In the genomic region with DNA sequence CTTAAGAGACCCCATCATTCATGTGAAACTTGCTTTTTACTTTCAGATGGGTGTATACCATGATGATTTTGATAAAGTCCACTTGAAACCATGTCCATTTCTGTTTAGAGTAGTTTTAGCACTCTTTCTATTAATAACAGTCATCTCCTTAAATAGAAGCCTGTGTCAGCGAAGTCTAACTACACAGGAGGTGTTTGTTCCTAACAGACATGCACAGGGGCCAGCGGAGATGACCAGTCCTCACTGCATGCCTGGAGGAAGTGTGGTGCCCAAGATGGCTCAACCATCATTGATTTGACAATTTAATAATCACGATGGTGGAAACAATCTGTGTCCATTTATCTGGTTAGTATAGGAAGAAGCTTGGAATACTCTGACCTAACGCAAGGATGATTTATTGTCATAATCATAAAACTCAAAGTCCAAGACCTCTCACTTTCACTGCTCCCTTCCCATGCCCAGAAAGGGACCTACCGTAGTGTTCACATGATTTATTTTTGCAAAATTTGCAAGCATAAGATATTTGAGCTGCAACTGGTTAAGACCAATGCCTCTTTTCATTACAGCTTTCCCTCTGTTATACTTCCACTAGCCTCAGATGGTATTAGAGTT, we compare ENCODE assay signal across 35 cellular contexts. TPM values are rescaled to one million over a fixed set of nuclear protein-coding genes. Genes with fewer than 3 reads are reported as not detected.
"Had no signal": no experiment of that assay in that cellular context is flagged by ENCODE, and none has a peak within 500 bp of the region (broad histone marks: within the 10 kb centered on the region; RNA-seq: fewer than 3 reads in every experiment).

No MANE protein-coding gene starts in this region.

- H3K36me3 ChIP-seq: ascending aorta, breast epithelium, cardiac muscle cell, colonic mucosa, gastroesophageal sphincter, WERI-Rb-1 had no signal

- ATAC-seq: activated CD4-positive, CD25-positive, alpha-beta regulatory T cell treated with anti-CD3 and anti-CD28 coated beads, Interleukin-2, amount 50 U/mL, for 24 hours; activated CD8-positive, alpha-beta T cell treated with anti-CD3 and anti-CD28 coated beads for 36 hours; esophagus mucosa; foreskin keratinocyte; gastroesophageal sphincter; T-helper 17 cell had no signal

- H3K9me3 ChIP-seq: ascending aorta, breast epithelium, colonic mucosa, gastroesophageal sphincter had no signal

- H3K4me3 ChIP-seq: ascending aorta, breast epithelium, cardiac muscle cell, colonic mucosa, dorsolateral prefrontal cortex, gastroesophageal sphincter had no signal

- H3K27ac ChIP-seq: ascending aorta, breast epithelium, cardiac muscle cell, colonic mucosa, dorsolateral prefrontal cortex, foreskin keratinocyte, gastroesophageal sphincter, WERI-Rb-1 had no signal

- H3K4me1 Mint-ChIP-seq: activated B cell treated with CpG ODN at 0.5 μM for 24 hours; activated naive CD4-positive, alpha-beta T cell treated with anti-CD3 and anti-CD28 coated beads, Interleukin-2, amount 10 ng/mL, durations not matched to agents 7 days and 5 days had no signal

- H3K36me3 Mint-ChIP-seq: activated naive CD4-positive, alpha-beta T cell treated with anti-CD3 and anti-CD28 coated beads, Interleukin-2, amount 10 ng/mL, durations not matched to agents 7 days and 5 days; activated naive CD4-positive, alpha-beta T cell treated with anti-CD3 and anti-CD28 coated beads, Interleukin-2, amount 50 U/mL, for 72 hours; activated naive CD8-positive, alpha-beta T cell treated with anti-CD3 and anti-CD28 coated beads, Interleukin-2, amount 10 ng/mL, durations not matched to agents 7 days and 5 days; brain had no signal

- H3K4me1 ChIP-seq: breast epithelium, colonic mucosa had no signal

- H3K27me3 ChIP-seq: ascending aorta, breast epithelium, cardiac muscle cell, colonic mucosa, dorsolateral prefrontal cortex, gastroesophageal sphincter had no signal

- DNase-seq: activated B cell treated with CpG ODN at 0.5 μM for 24 hours; activated CD4-positive, alpha-beta T cell treated with anti-CD3 and anti-CD28 coated beads for 48 hours; activated CD4-positive, alpha-beta T cell treated with anti-CD3 and anti-CD28 coated beads, Interleukin-2, amount 50 U/mL, for 1 hour; activated CD4-positive, alpha-beta T cell treated with anti-CD3 and anti-CD28 coated beads, Interleukin-2, amount 50 U/mL, for 48 hours; activated CD8-positive, alpha-beta memory T cell treated with anti-CD3 and anti-CD28 coated beads for 24 hours; activated CD8-positive, alpha-beta T cell treated with anti-CD3 and anti-CD28 coated beads for 36 hours; activated gamma-delta T cell; activated naive CD4-positive, alpha-beta T cell; activated naive CD4-positive, alpha-beta T cell treated with anti-CD3 and anti-CD28 coated beads, Interleukin-2, amount 10 ng/mL, durations not matched to agents 7 days and 5 days; activated naive CD8-positive, alpha-beta T cell treated with anti-CD3 and anti-CD28 coated beads, Interleukin-2, amount 10 ng/mL, durations not matched to agents 7 days and 5 days; activated T-cell treated with anti-CD3 and anti-CD28 coated beads, Interleukin-2, amount 50 U/mL, for 1 hour; activated T-cell treated with anti-CD3 and anti-CD28 coated beads, Interleukin-2, amount 50 U/mL, for 48 hours; central memory CD4-positive, alpha-beta T cell; cerebellar nuclear complex; colonic mucosa; dorsolateral prefrontal cortex; effector memory CD4-positive, alpha-beta T cell; endodermal cell; foreskin keratinocyte; head of caudate nucleus; T-helper 1 cell; T-helper 17 cell; T1000; WERI-Rb-1 had no signal

- H3K27ac Mint-ChIP-seq: activated B cell treated with CpG ODN at 0.5 μM for 24 hours; activated CD8-positive, alpha-beta T cell treated with anti-CD3 and anti-CD28 coated beads for 36 hours; activated naive CD4-positive, alpha-beta T cell treated with anti-CD3 and anti-CD28 coated beads, Interleukin-2, amount 10 ng/mL, durations not matched to agents 7 days and 5 days; activated naive CD8-positive, alpha-beta T cell treated with anti-CD3 and anti-CD28 coated beads, Interleukin-2, amount 10 ng/mL, durations not matched to agents 7 days and 5 days; activated T-helper 1 cell treated with anti-CD3 and anti-CD28 coated beads, Interleukin-12 subunit alpha, Interleukin-12 subunit beta, Interleukin-2, Interleukin-4 antibody, amounts not matched to agents 30 ng/mL and 10 ng/mL and 1 ng/mL, durations not matched to agents 14 hours and 24 hours and 36 hours; brain; dendritic cell treated with granulocyte-macrophage colony-stimulating factor and Interleukin-4, amounts not matched to agents 40 ng/mL and 50 ng/mL, for 4 days; endodermal cell; T-helper 17 cell; T-helper 2 cell treated with Interferon-gamma antibody and Interleukin-4, amounts not matched to agents 5 μg/mL and 100 μg/mL, for 36 hours had no signal

- H3K4me3 Mint-ChIP-seq: activated B cell treated with CpG ODN at 0.5 μM for 24 hours; activated CD8-positive, alpha-beta T cell treated with anti-CD3 and anti-CD28 coated beads for 36 hours; activated naive CD4-positive, alpha-beta T cell treated with anti-CD3 and anti-CD28 coated beads, Interleukin-2, amount 10 ng/mL, durations not matched to agents 7 days and 5 days; activated naive CD8-positive, alpha-beta T cell treated with anti-CD3 and anti-CD28 coated beads, Interleukin-2, amount 10 ng/mL, durations not matched to agents 7 days and 5 days; activated T-helper 1 cell treated with anti-CD3 and anti-CD28 coated beads, Interleukin-12 subunit alpha, Interleukin-12 subunit beta, Interleukin-2, Interleukin-4 antibody, amounts not matched to agents 30 ng/mL and 10 ng/mL and 1 ng/mL, durations not matched to agents 14 hours and 24 hours and 36 hours; brain; dendritic cell treated with granulocyte-macrophage colony-stimulating factor and Interleukin-4, amounts not matched to agents 40 ng/mL and 50 ng/mL, for 4 days; endodermal cell; T-helper 17 cell; T-helper 2 cell treated with Interferon-gamma antibody and Interleukin-4, amounts not matched to agents 5 μg/mL and 100 μg/mL, for 36 hours had no signal

- H3K9me3 Mint-ChIP-seq: activated B cell treated with CpG ODN at 0.5 μM for 24 hours; activated CD8-positive, alpha-beta T cell treated with anti-CD3 and anti-CD28 coated beads for 36 hours; activated naive CD4-positive, alpha-beta T cell treated with anti-CD3 and anti-CD28 coated beads, Interleukin-2, amount 10 ng/mL, durations not matched to agents 7 days and 5 days; activated naive CD4-positive, alpha-beta T cell treated with anti-CD3 and anti-CD28 coated beads, Interleukin-2, amount 50 U/mL, for 72 hours; activated naive CD8-positive, alpha-beta T cell treated with anti-CD3 and anti-CD28 coated beads, Interleukin-2, amount 10 ng/mL, durations not matched to agents 7 days and 5 days; activated T-helper 1 cell treated with anti-CD3 and anti-CD28 coated beads, Interleukin-12 subunit alpha, Interleukin-12 subunit beta, Interleukin-2, Interleukin-4 antibody, amounts not matched to agents 30 ng/mL and 10 ng/mL and 1 ng/mL, durations not matched to agents 14 hours and 24 hours and 36 hours; brain; dendritic cell treated with granulocyte-macrophage colony-stimulating factor and Interleukin-4, amounts not matched to agents 40 ng/mL and 50 ng/mL, for 4 days; endodermal cell; T-helper 2 cell treated with Interferon-gamma antibody and Interleukin-4, amounts not matched to agents 5 μg/mL and 100 μg/mL, for 36 hours had no signal

RNA-seq across cellular contexts. Expression of gene CLIC5, which starts 31.0 kb away (rescaled TPM):
- total RNA-seq: foreskin keratinocyte had no signal
